In genomic region chr11:76669901-76670474, GRCh38 we compare ENCODE assay signal across 8 cellular contexts. TPM values are rescaled to one million over a fixed set of nuclear protein-coding genes. Genes with fewer than 3 reads are reported as not detected.
DNase-seq lines count a peak whose midpoint lies in the region; ATAC-seq and TF ChIP-seq lines count a peak whose summit lies in the region.

No MANE protein-coding gene starts in this region.

- H2AFZ ChIP-seq in SU-DHL-6 (ENCODE audit: low read depth, low read length, severe bottlenecking) = no peak overlapping the region
- no peak overlapping the region for H2AFZ ChIP-seq in trophoblast cell (ENCODE audit: insufficient read depth, low read length, poor library complexity)

- H3K9ac ChIP-seq in SU-DHL-6 (ENCODE audit: low read length) = peak overlapping the region; percentile 37; the same call in 1 of the 2 replicates
- peak overlapping the region; percentile 17 for H3K9ac ChIP-seq in trophoblast cell (ENCODE audit: low read length)

- H3K27me3 ChIP-seq in SU-DHL-6 (ENCODE audit: low read length) (no peaks in the 10 kb centered on the region), foreskin keratinocyte (peaks cover 29% of the 10 kb centered on the region), trophoblast cell (ENCODE audit: insufficient read depth, low read length) (no peaks in the 10 kb centered on the region)

- ATAC-seq in foreskin keratinocyte = peak; percentile 4
- ATAC-seq in HG02970 (IDR thresholded peaks at IDR 0.05; ENCODE audit: low FRiP score, unreplicated experiment) = no peak

- peak; percentile 49 for DNase-seq in ELF-1 (ENCODE audit: low read depth, low spot score)
- no peak for DNase-seq in foreskin keratinocyte
- DNase-seq in trophoblast cell = peak; percentile 75 to 82
- DNase-seq in activated CD8-positive, alpha-beta memory T cell treated with anti-CD3 and anti-CD28 coated beads, Interleukin-2, amount 50 U/mL, for 4 hours = no peak
- no peak for DNase-seq in LoVo (ENCODE audit: low spot score)
- no peak for DNase-seq in activated CD4-positive, alpha-beta T cell treated with anti-CD3 and anti-CD28 coated beads for 48 hours

- no CpG with 5 or more reads among the region's 21 CpGs for WGBS in trophoblast cell (ENCODE audit: extremely low coverage, insufficient coverage, insufficient read length)

- H3K36me3 ChIP-seq in SU-DHL-6 (ENCODE audit: low read length) (no peaks in the 10 kb centered on the region), trophoblast cell (ENCODE audit: control insufficient read depth in 1 of 2, insufficient read depth in 2 of 2, low read length in 2 of 2) (peaks cover 7 to 9% of the 10 kb centered on the region in 2 experiments)

- H3K4me3 ChIP-seq in SU-DHL-6 (ENCODE audit: insufficient read depth, low read length, poor library complexity, severe bottlenecking) = peak overlapping the region; percentile 41
- peak overlapping the region; percentile 74 for H3K4me3 ChIP-seq in trophoblast cell (ENCODE audit: low read depth, low read length)

- H3K27ac ChIP-seq in SU-DHL-6 (ENCODE audit: low read depth, low read length) (no peak overlapping the region), foreskin keratinocyte (no peak overlapping the region), trophoblast cell (ENCODE audit: low read depth, low read length) (no peak overlapping the region)

- H2BK5ac ChIP-seq in trophoblast cell (ENCODE audit: low read depth, low read length, poor library complexity) = peak overlapping the region; percentile 18

- H4K91ac ChIP-seq in trophoblast cell (ENCODE audit: low read depth, low read length) = peak overlapping the region; percentile 74

- peak overlapping the region; percentile 42 for H2AK5ac ChIP-seq in trophoblast cell (ENCODE audit: low read length)

- peak overlapping the region; percentile 7 for H3K4ac ChIP-seq in trophoblast cell (ENCODE audit: low read depth, low read length)

- peak overlapping the region; percentile 83 for H3K18ac ChIP-seq in trophoblast cell (ENCODE audit: low read length)

- peak overlapping the region; percentile 38 for H3K14ac ChIP-seq in trophoblast cell (ENCODE audit: low read length)

- TF ChIP-seq CTCF in SU-DHL-6 (IDR thresholded peaks at IDR 0.05; ENCODE audit: insufficient read depth, low read length, poor library complexity, severe bottlenecking) = no peak
- no peak for TF ChIP-seq CTCF in foreskin keratinocyte (conservative IDR thresholded peaks at IDR 0.05)

- no peaks in the 10 kb centered on the region for H3K79me2 ChIP-seq in SU-DHL-6 (ENCODE audit: insufficient read depth, low read length)
- peaks cover 16% of the 10 kb centered on the region for H3K79me2 ChIP-seq in trophoblast cell (ENCODE audit: control insufficient read depth, insufficient read depth, low read length, poor library complexity)

- H3K9me3 ChIP-seq in SU-DHL-6 (ENCODE audit: insufficient read depth, low read length) (no peaks in the 10 kb centered on the region), trophoblast cell (ENCODE audit: insufficient read depth, low read depth, low read length) (peaks cover 3% of the 10 kb centered on the region)

- H2BK12ac ChIP-seq in trophoblast cell (ENCODE audit: low read length) = peak overlapping the region; percentile 65

- H4K12ac ChIP-seq in trophoblast cell (ENCODE audit: low read depth, low read length) = no peak overlapping the region

- H3K23ac ChIP-seq in trophoblast cell (ENCODE audit: low read length) = no peak overlapping the region

- peaks cover 20% of the 10 kb centered on the region for H3K79me1 ChIP-seq in trophoblast cell (ENCODE audit: low read length)

- H2BK120ac ChIP-seq in trophoblast cell (ENCODE audit: insufficient read depth, low read length, poor library complexity) = peak overlapping the region; percentile 79

- H3K4me2 ChIP-seq in SU-DHL-6 (ENCODE audit: low read depth, low read length, poor library complexity, severe bottlenecking) = peak overlapping the region; percentile 46
- H3K4me2 ChIP-seq in trophoblast cell (ENCODE audit: low read length) = peak overlapping the region; percentile 61

- no peaks in the 10 kb centered on the region for H3K4me1 ChIP-seq in foreskin keratinocyte
- H3K4me1 ChIP-seq in trophoblast cell (ENCODE audit: control insufficient read depth in 1 of 2, insufficient read depth in 2 of 2, low read length in 2 of 2) = peaks cover 20 to 35% of the 10 kb centered on the region in 2 experiments

- H4K20me1 ChIP-seq in SU-DHL-6 (ENCODE audit: low read depth, low read length) = no peaks in the 10 kb centered on the region

- H3F3A ChIP-seq in SU-DHL-6 (ENCODE audit: insufficient read depth) = peaks cover 29% of the 10 kb centered on the region

- no peaks in the 10 kb centered on the region for H3K9me2 ChIP-seq in SU-DHL-6 (replicated peaks; ENCODE audit: insufficient read depth, low read length)

- no peak overlapping the region for H4K8ac ChIP-seq in trophoblast cell (ENCODE audit: low read depth, low read length)

RNA-seq across cellular contexts. Expression of gene LRRC32, which starts 0.6 kb away (rescaled TPM):
- 0.03 TPM in 1 of 2 replicates, not detected in the other for total RNA-seq in foreskin keratinocyte
- polyA plus RNA-seq in foreskin keratinocyte = 0.10 TPM in 1 of 2 replicates, not detected in the other
- 39.7 and 40.3 TPM in 2 replicates for polyA plus RNA-seq in trophoblast cell (2013)

Comparison
In these comparisons a context has a peak if more than half of its experiments do, and no peak if none do; other contexts are left out.
1. DNase-seq: peak in ELF-1 (single experiment) and trophoblast cell (2 of 2); none in foreskin keratinocyte (0 of 2), activated CD8-positive, alpha-beta memory T cell treated with anti-CD3 and anti-CD28 coated beads, Interleukin-2, amount 50 U/mL, for 4 hours (single experiment), LoVo (single experiment) and activated CD4-positive, alpha-beta T cell treated with anti-CD3 and anti-CD28 coated beads for 48 hours (single experiment).